1 cellular context compared by ENCODE assay signal in the genomic region with DNA sequence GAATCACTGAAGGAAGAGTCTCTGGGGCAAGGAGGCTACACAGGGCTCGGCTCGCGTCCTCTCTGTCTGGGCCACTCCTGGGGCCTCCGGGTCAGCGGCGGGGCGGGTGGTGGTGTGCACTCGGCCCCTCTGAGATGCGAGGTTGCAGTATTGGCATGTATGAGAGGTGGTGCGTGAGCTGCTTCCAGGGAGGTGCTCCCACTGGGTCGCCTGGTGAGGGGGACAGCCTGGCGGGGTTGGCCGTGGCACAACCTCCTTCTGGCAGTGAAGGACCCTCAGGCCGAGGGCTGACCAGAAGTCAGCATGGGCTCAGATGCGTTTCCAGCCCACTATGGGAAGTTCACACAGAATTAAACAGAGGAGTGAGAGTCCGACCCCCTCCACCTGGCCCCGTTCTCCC.
TF ChIP-seq lines count a peak whose summit lies in the region.

No MANE protein-coding gene starts in this region.

TF ChIP-seq in H1, 55 proteins besides CTCF, POLR2A, EP300 and RAD21:
- TF ChIP-seq HDAC6 (IDR thresholded peaks at IDR 0.05; ENCODE audit: low read depth, low read length) (no peak), RNF2 (IDR thresholded peaks at IDR 0.05; ENCODE audit: borderline replicate concordance, low read depth, low read length, missing control alignments, poor library complexity, severe bottlenecking) (no peak), CHD1 (IDR thresholded peaks at IDR 0.05; ENCODE audit: low read depth, low read length) (no peak)
